In genomic region chr2:223930002-223930976, GRCh38 we compare ENCODE assay signal across 8 cellular contexts. TPM values are rescaled to one million over a fixed set of nuclear protein-coding genes. Genes with fewer than 3 reads are reported as not detected.
DNase-seq lines count a peak whose midpoint lies in the region; ATAC-seq and TF ChIP-seq lines count a peak whose summit lies in the region.

No MANE protein-coding gene starts in this region.

- H4K20me1 ChIP-seq in mammary epithelial cell (ENCODE audit: insufficient read depth, low read length), result no peaks in the 10 kb centered on the region

- DNase-seq in activated naive CD4-positive, alpha-beta T cell treated with anti-CD3 and anti-CD28 coated beads for 36 hours, result no peak
- no peak for DNase-seq in activated naive CD4-positive, alpha-beta T cell treated with Interleukin-2 at 50 U/mL for 16 hours
- no peak for DNase-seq in central memory CD8-positive, alpha-beta T cell (ENCODE audit: low spot score in 2 of 2)
- DNase-seq in lower lobe of right lung (peak; percentile 62), upper lobe of right lung (peak; percentile 66), ovary (no peak), mammary epithelial cell (no peak), NCI-H510A (lab: John Stamatoyannopoulos, UW) (no peak)

- peaks cover 12% of the 10 kb centered on the region for H3K36me3 Mint-ChIP-seq in activated naive CD4-positive, alpha-beta T cell treated with anti-CD3 and anti-CD28 coated beads for 36 hours (ENCODE audit: low read depth)
- H3K36me3 Mint-ChIP-seq in central memory CD8-positive, alpha-beta T cell (ENCODE audit: insufficient read depth), result peaks cover 7% of the 10 kb centered on the region

- peaks cover 11% of the 10 kb centered on the region for H3K9me3 Mint-ChIP-seq in activated naive CD4-positive, alpha-beta T cell treated with anti-CD3 and anti-CD28 coated beads for 36 hours
- no peaks in the 10 kb centered on the region for H3K9me3 Mint-ChIP-seq in central memory CD8-positive, alpha-beta T cell

- dilution Hi-C loops in mammary epithelial cell (cut with HindIII; ENCODE audit: low sequenced_read_pairs), result no loop called here

- H3K4me1 Mint-ChIP-seq in activated naive CD4-positive, alpha-beta T cell treated with anti-CD3 and anti-CD28 coated beads for 36 hours (ENCODE audit: low read depth), result peaks cover 42% of the 10 kb centered on the region
- H3K4me1 Mint-ChIP-seq in central memory CD8-positive, alpha-beta T cell, result peaks cover 54% of the 10 kb centered on the region

- H3K36me3 ChIP-seq in lower lobe of right lung, result no peaks in the 10 kb centered on the region
- no peaks in the 10 kb centered on the region for H3K36me3 ChIP-seq in upper lobe of right lung
- H3K36me3 ChIP-seq in ovary, result no peaks in the 10 kb centered on the region
- no peaks in the 10 kb centered on the region for H3K36me3 ChIP-seq in mammary epithelial cell (ENCODE audit: insufficient read depth, low read length)

- no peak for TF ChIP-seq POLR2A in ovary (IDR thresholded peaks at IDR 0.05)

- no peak for TF ChIP-seq CTCF in lower lobe of right lung (IDR thresholded peaks at IDR 0.05)
- TF ChIP-seq CTCF in upper lobe of right lung (IDR thresholded peaks at IDR 0.05), result no peak
- no peak for TF ChIP-seq CTCF in ovary (IDR thresholded peaks at IDR 0.05)
- TF ChIP-seq CTCF in mammary epithelial cell (conservative IDR thresholded peaks at IDR 0.05 in 1 of 2, IDR thresholded peaks at IDR 0.05 in 1 of 2; ENCODE audit: extremely low read depth in 1 of 2, insufficient read depth in 1 of 2, low read depth in 1 of 2, low read length in 2 of 2), result no peak

- ATAC-seq in central memory CD8-positive, alpha-beta T cell (replicated peaks; ENCODE audit: extremely low read depth, poor library complexity, severe bottlenecking), result no peak
- ATAC-seq in lower lobe of right lung, result peak; percentile 67 to 82
- peak; percentile 91 for ATAC-seq in upper lobe of right lung

- H3K4me3 ChIP-seq in lower lobe of right lung (no peak overlapping the region), upper lobe of right lung (no peak overlapping the region), ovary (no peak overlapping the region), mammary epithelial cell (replicated peaks in 1 of 3; ENCODE audit: insufficient read depth in 1 of 3, low read depth in 2 of 3, low read length in 3 of 3) (no peak overlapping the region)

- intact Hi-C loops in activated naive CD4-positive, alpha-beta T cell treated with anti-CD3 and anti-CD28 coated beads for 36 hours (cut with micrococcal nuclease), result no loop called here
- intact Hi-C loops in lower lobe of right lung (cut with DNase I) (no loop called here), upper lobe of right lung (cut with DNase I) (no loop called here), ovary (cut with DNase I) (no loop called here), mammary epithelial cell (cut with micrococcal nuclease) (no loop called here)

- no peak overlapping the region for H2AFZ ChIP-seq in mammary epithelial cell (ENCODE audit: low read depth, low read length)

- peak overlapping the region; percentile 16 for H3K4me3 Mint-ChIP-seq in activated naive CD4-positive, alpha-beta T cell treated with anti-CD3 and anti-CD28 coated beads for 36 hours
- peak overlapping the region; percentile 50 for H3K4me3 Mint-ChIP-seq in central memory CD8-positive, alpha-beta T cell

- WGBS in ovary, 3 donors, result 83 to 86% (median 84%) methylated on average over 23 of the region's 23 CpGs
- 92% methylated on average over 21 of the region's 23 CpGs for WGBS in mammary epithelial cell (ENCODE audit: low coverage, missing lambda C conversion rate)

- H3K27me3 ChIP-seq in lower lobe of right lung (ENCODE audit: low read depth) (no peaks in the 10 kb centered on the region), upper lobe of right lung (no peaks in the 10 kb centered on the region), ovary (no peaks in the 10 kb centered on the region), mammary epithelial cell (ENCODE audit: insufficient read depth, low read length) (no peaks in the 10 kb centered on the region)

- H3K4me1 ChIP-seq in lower lobe of right lung, result peaks cover 54% of the 10 kb centered on the region
- peaks cover 52% of the 10 kb centered on the region for H3K4me1 ChIP-seq in upper lobe of right lung
- peaks cover 10% of the 10 kb centered on the region for H3K4me1 ChIP-seq in ovary (ENCODE audit: insufficient read depth)
- H3K4me1 ChIP-seq in mammary epithelial cell (ENCODE audit: insufficient read depth, low read length), result peaks cover 4% of the 10 kb centered on the region

- no peaks in the 10 kb centered on the region for H3K9me3 ChIP-seq in lower lobe of right lung
- H3K9me3 ChIP-seq in upper lobe of right lung, result no peaks in the 10 kb centered on the region
- no peaks in the 10 kb centered on the region for H3K9me3 ChIP-seq in ovary
- no peaks in the 10 kb centered on the region for H3K9me3 ChIP-seq in mammary epithelial cell (replicated peaks; ENCODE audit: insufficient read depth, low read length)

- H3K27me3 Mint-ChIP-seq in activated naive CD4-positive, alpha-beta T cell treated with anti-CD3 and anti-CD28 coated beads for 36 hours (ENCODE audit: low read depth), result no peaks in the 10 kb centered on the region
- no peaks in the 10 kb centered on the region for H3K27me3 Mint-ChIP-seq in central memory CD8-positive, alpha-beta T cell

- H3K4me2 ChIP-seq in mammary epithelial cell (ENCODE audit: insufficient read depth, low read depth, low read length), result no peak overlapping the region

- H3K27ac ChIP-seq in lower lobe of right lung (peak overlapping the region; percentile 36), upper lobe of right lung (no peak overlapping the region), ovary (no peak overlapping the region), mammary epithelial cell (ENCODE audit: insufficient read depth, low read depth, low read length) (no peak overlapping the region)

- H3K9ac ChIP-seq in mammary epithelial cell (ENCODE audit: insufficient read depth, low read length), result no peak overlapping the region

- peaks cover 95% of the 10 kb centered on the region for H3K79me2 ChIP-seq in mammary epithelial cell (ENCODE audit: insufficient read depth, low read length)

- TF ChIP-seq EP300 in ovary (IDR thresholded peaks at IDR 0.05), result no peak

- H3K27ac Mint-ChIP-seq in activated naive CD4-positive, alpha-beta T cell treated with anti-CD3 and anti-CD28 coated beads for 36 hours, result no peak overlapping the region
- H3K27ac Mint-ChIP-seq in central memory CD8-positive, alpha-beta T cell (ENCODE audit: low read depth), result peak overlapping the region; percentile 53

- in situ Hi-C loops in mammary epithelial cell (cut with MboI; ENCODE audit: low sequenced_read_pairs in 2 of 2), result no loop called here

- no TSS peak for BruUV-seq in mammary epithelial cell (replicated peaks; lab: Mats Ljungman, UMichigan)

- CTCF ChIA-PET in activated naive CD4-positive, alpha-beta T cell treated with anti-CD3 and anti-CD28 coated beads for 36 hours (lab: Charles Lee), result interaction anchor here (1.0 to 2.4 kb wide), 2 partner anchors 11 to 63 kb away, joined by 3 to 10 read pairs; no protein-coding TSS in a partner anchor
- CTCF ChIA-PET in mammary epithelial cell (lab: Charles Lee; ENCODE audit: low non-redundant PET), result no interaction called here

RNA-seq across cellular contexts. Expression of gene WDFY1, which starts 14.8 kb away (rescaled TPM):
- total RNA-seq in activated naive CD4-positive, alpha-beta T cell treated with anti-CD3 and anti-CD28 coated beads for 36 hours, result 10 to 100 TPM; 39.4 to 39.9 TPM
- total RNA-seq in lower lobe of right lung, result 45.5 TPM
- 50.1 TPM for total RNA-seq in upper lobe of right lung
- total RNA-seq in ovary, result 10 to 100 TPM; 33.4 to 50.1 (median 40.8) TPM
- polyA plus RNA-seq in ovary, result 10 to 100 TPM; 21.2 to 35.7 TPM
- total RNA-seq in mammary epithelial cell, result 10 to 100 TPM; 55.6 to 96.0 TPM
- 42.8 TPM for polyA plus RNA-seq in mammary epithelial cell
- 69.1 TPM for polyA minus RNA-seq in mammary epithelial cell

RNA-seq across cellular contexts. Expression of gene MRPL44, which starts 27.0 kb away (rescaled TPM):
- 10 to 100 TPM; 39.1 to 41.3 TPM for total RNA-seq in activated naive CD4-positive, alpha-beta T cell treated with anti-CD3 and anti-CD28 coated beads for 36 hours
- total RNA-seq in lower lobe of right lung, result 20.7 TPM
- 18.9 TPM for total RNA-seq in upper lobe of right lung
- 10 to 100 TPM; 12.6 to 20.4 (median 15.9) TPM for total RNA-seq in ovary
- polyA plus RNA-seq in ovary, result 10 to 100 TPM; 18.3 to 28.3 TPM
- 10 to 100 TPM; 24.2 to 27.2 TPM for total RNA-seq in mammary epithelial cell
- polyA plus RNA-seq in mammary epithelial cell, result 22.8 TPM
- 27.3 TPM for polyA minus RNA-seq in mammary epithelial cell

Comparison
In these comparisons a context has a peak if more than half of its experiments do, and no peak if none do; other contexts are left out.
1. DNase-seq: peak in lower lobe of right lung (single experiment) and upper lobe of right lung (single experiment); none in activated naive CD4-positive, alpha-beta T cell treated with anti-CD3 and anti-CD28 coated beads for 36 hours (single experiment), activated naive CD4-positive, alpha-beta T cell treated with Interleukin-2 at 50 U/mL for 16 hours (single experiment), central memory CD8-positive, alpha-beta T cell (0 of 2), ovary (0 of 5), mammary epithelial cell (single experiment) and NCI-H510A (single experiment).